Comparison of ENCODE assay signal across 8 cellular contexts in the genomic region with DNA sequence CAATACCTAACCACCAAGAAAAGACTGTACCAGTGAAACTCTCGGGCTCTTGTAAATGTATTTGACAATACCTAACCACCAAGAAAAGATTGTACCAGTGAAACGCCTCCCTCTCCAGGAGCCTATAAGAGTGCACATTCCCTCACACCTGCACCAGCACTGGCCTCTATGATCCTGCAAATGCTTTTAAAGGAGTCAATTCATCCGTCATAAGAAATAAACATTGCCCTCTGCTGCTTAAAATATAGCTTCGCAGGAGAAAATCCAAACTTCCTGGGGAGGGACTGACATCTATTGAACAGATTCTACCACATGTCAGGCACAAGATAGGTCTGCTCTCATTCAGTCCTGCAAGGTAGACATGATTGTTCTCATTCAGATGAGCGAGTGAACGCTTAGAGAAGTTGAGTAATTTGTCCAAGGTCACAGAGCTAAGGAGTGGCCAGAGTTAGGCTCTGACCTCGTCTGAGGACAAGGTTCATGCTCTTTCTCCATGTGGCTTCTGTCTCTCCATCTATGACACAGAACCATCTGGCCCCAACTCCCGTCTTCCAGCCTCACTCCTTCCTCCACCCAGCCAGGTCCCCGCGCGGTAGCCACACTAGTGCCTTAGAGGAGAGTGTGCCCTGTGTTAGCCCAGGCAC. TPM values are rescaled to one million over a fixed set of nuclear protein-coding genes. Genes with fewer than 3 reads are reported as not detected.
DNase-seq lines count a peak whose midpoint lies in the region; ATAC-seq, FAIRE-seq and TF ChIP-seq lines count a peak whose summit lies in the region.

No MANE protein-coding gene starts in this region.

- intact Hi-C loops in activated CD4-positive, alpha-beta T cell treated with anti-CD3 and anti-CD28 coated beads for 36 hours (cut with DNase I, micrococcal nuclease), result no loop called here
- intact Hi-C loops in tibial artery (cut with DNase I; ENCODE audit: low total_unique reads), result loop anchor here (10.0 kb wide), 1 partner anchor 512 kb away; no protein-coding TSS in a partner anchor

- H3K36me3 ChIP-seq in astrocyte (ENCODE audit: insufficient read depth, low read length), result no peaks in the 10 kb centered on the region
- H3K36me3 ChIP-seq in tibial artery, result no peaks in the 10 kb centered on the region
- H3K36me3 ChIP-seq in MG63, result no peaks in the 10 kb centered on the region

- no peak overlapping the region for H3K27ac Mint-ChIP-seq in activated CD4-positive, alpha-beta T cell treated with anti-CD3 and anti-CD28 coated beads for 36 hours
- no peak overlapping the region for H3K27ac Mint-ChIP-seq in astrocyte (ENCODE audit: unreplicated experiment)

- H3K9me3 Mint-ChIP-seq in activated CD4-positive, alpha-beta T cell treated with anti-CD3 and anti-CD28 coated beads for 36 hours (ENCODE audit: low read depth), result no peaks in the 10 kb centered on the region
- no peaks in the 10 kb centered on the region for H3K9me3 Mint-ChIP-seq in astrocyte (ENCODE audit: unreplicated experiment)

- peaks cover 55% of the 10 kb centered on the region for H3K4me1 ChIP-seq in astrocyte (ENCODE audit: insufficient read depth, low read length)
- peaks cover 0 to 63% (median 39%) of the 10 kb centered on the region in 4 donors for H3K4me1 ChIP-seq in tibial artery

- H3K4me3 ChIP-seq in astrocyte (ENCODE audit: insufficient read depth, low read depth, low read length), result no peak overlapping the region
- no peak overlapping the region for H3K4me3 ChIP-seq in tibial artery
- H3K4me3 ChIP-seq in MG63, result no peak overlapping the region

- H3K4me3 Mint-ChIP-seq in activated CD4-positive, alpha-beta T cell treated with anti-CD3 and anti-CD28 coated beads for 36 hours, result no peak overlapping the region
- no peak overlapping the region for H3K4me3 Mint-ChIP-seq in astrocyte (ENCODE audit: unreplicated experiment)

- H3K9me3 ChIP-seq in astrocyte (ENCODE audit: insufficient read depth, low read depth, low read length), result no peaks in the 10 kb centered on the region
- no peaks in the 10 kb centered on the region for H3K9me3 ChIP-seq in tibial artery
- H3K9me3 ChIP-seq in MG63, result peaks cover 5% of the 10 kb centered on the region

- TF ChIP-seq CTCF in astrocyte (IDR thresholded peaks at IDR 0.05; ENCODE audit: insufficient read depth, low read depth, low read length) (peak; percentile 70), tibial artery (IDR thresholded peaks at IDR 0.05) (peak; percentile 53 to 59)

- peak overlapping the region; percentile 1 for H3K9ac ChIP-seq in astrocyte (ENCODE audit: low read length)

- H2AFZ ChIP-seq in astrocyte (ENCODE audit: low read depth, low read length), result peak overlapping the region; percentile 20

- H3K79me2 ChIP-seq in astrocyte (ENCODE audit: insufficient read depth, low read length), result no peaks in the 10 kb centered on the region

- POLR2A ChIA-PET in activated CD4-positive, alpha-beta T cell treated with anti-CD3 and anti-CD28 coated beads for 36 hours (lab: Charles Lee), result no interaction called here

- peak; percentile 13 for FAIRE-seq in astrocyte (lab: Jason Lieb, UNC)

- peak overlapping the region; percentile 32 for H3K27ac ChIP-seq in astrocyte (ENCODE audit: low read depth, low read length)
- peak overlapping the region; percentile 7 to 54 for H3K27ac ChIP-seq in tibial artery

- peaks cover 13% of the 10 kb centered on the region for H3K27me3 Mint-ChIP-seq in activated CD4-positive, alpha-beta T cell treated with anti-CD3 and anti-CD28 coated beads for 36 hours
- H3K27me3 Mint-ChIP-seq in astrocyte (ENCODE audit: low read depth, unreplicated experiment), result no peaks in the 10 kb centered on the region

- H3K36me3 Mint-ChIP-seq in activated CD4-positive, alpha-beta T cell treated with anti-CD3 and anti-CD28 coated beads for 36 hours (ENCODE audit: low read depth), result no peaks in the 10 kb centered on the region
- H3K36me3 Mint-ChIP-seq in astrocyte (ENCODE audit: low read depth, unreplicated experiment), result no peaks in the 10 kb centered on the region

- H4K20me1 ChIP-seq in astrocyte (ENCODE audit: insufficient read depth, low read length), result no peaks in the 10 kb centered on the region

- CTCF ChIA-PET in activated CD4-positive, alpha-beta T cell treated with anti-CD3 and anti-CD28 coated beads for 36 hours (lab: Charles Lee), result interaction anchor here (0.6 to 0.7 kb wide), 2 partner anchors 16 to 97 kb away, joined by 3 read pairs; no protein-coding TSS in a partner anchor

- peak; percentile 52 for ATAC-seq in activated CD4-positive, alpha-beta T cell treated with anti-CD3 and anti-CD28 coated beads for 36 hours
- no peak for ATAC-seq in GM18498 (IDR thresholded peaks at IDR 0.05; ENCODE audit: unreplicated experiment)

- DNase-seq in activated CD4-positive, alpha-beta T cell treated with anti-CD3 and anti-CD28 coated beads for 36 hours, result no peak
- no peak for DNase-seq in activated CD4-positive, alpha-beta T cell treated with anti-CD3 and anti-CD28 coated beads, Interleukin-2, amount 50 U/mL, for 48 hours
- DNase-seq in NCI-H2171 (lab: John Stamatoyannopoulos, UW), result peak; percentile 57
- peak; percentile 82 for DNase-seq in astrocyte (ENCODE audit: low read depth)
- peak; percentile 36 for DNase-seq in iPS-NIHi7 (ENCODE audit: extremely low spot score)
- DNase-seq in tibial artery, result peak in 1 of 2 donors; percentile 21
- DNase-seq in MG63, result no peak

- H3K27me3 ChIP-seq in astrocyte (ENCODE audit: insufficient read depth, low read length), result no peaks in the 10 kb centered on the region
- H3K27me3 ChIP-seq in tibial artery, result no peaks in the 10 kb centered on the region
- no peaks in the 10 kb centered on the region for H3K27me3 ChIP-seq in MG63

- H3K4me2 ChIP-seq in astrocyte (ENCODE audit: low read length), result no peak overlapping the region

- peaks cover 5% of the 10 kb centered on the region for H3K4me1 Mint-ChIP-seq in activated CD4-positive, alpha-beta T cell treated with anti-CD3 and anti-CD28 coated beads for 36 hours
- H3K4me1 Mint-ChIP-seq in astrocyte (ENCODE audit: low read depth, unreplicated experiment), result peaks cover 30% of the 10 kb centered on the region

RNA-seq across cellular contexts. Expression of gene MCFD2, which starts 38.7 kb away (rescaled TPM):
- total RNA-seq in activated CD4-positive, alpha-beta T cell treated with anti-CD3 and anti-CD28 coated beads for 36 hours, result 10 to 100 TPM; 40.5 to 42.0 TPM
- total RNA-seq in astrocyte, result 161 and 165 TPM in 2 replicates
- total RNA-seq in MG63 (2014; rRNA removed; shearing (Covaris generic); ENCODE audit: low replicate concordance), result 165 and 174 TPM in 2 replicates

Comparison
In these comparisons a context has a peak if more than half of its experiments do, and no peak if none do; other contexts are left out.
1. DNase-seq: peak in NCI-H2171 (single experiment), astrocyte (single experiment) and iPS-NIHi7 (single experiment); none in activated CD4-positive, alpha-beta T cell treated with anti-CD3 and anti-CD28 coated beads for 36 hours (single experiment), activated CD4-positive, alpha-beta T cell treated with anti-CD3 and anti-CD28 coated beads, Interleukin-2, amount 50 U/mL, for 48 hours (0 of 2) and MG63 (single experiment).